8 cellular contexts compared by ENCODE assay signal in the genomic region with DNA sequence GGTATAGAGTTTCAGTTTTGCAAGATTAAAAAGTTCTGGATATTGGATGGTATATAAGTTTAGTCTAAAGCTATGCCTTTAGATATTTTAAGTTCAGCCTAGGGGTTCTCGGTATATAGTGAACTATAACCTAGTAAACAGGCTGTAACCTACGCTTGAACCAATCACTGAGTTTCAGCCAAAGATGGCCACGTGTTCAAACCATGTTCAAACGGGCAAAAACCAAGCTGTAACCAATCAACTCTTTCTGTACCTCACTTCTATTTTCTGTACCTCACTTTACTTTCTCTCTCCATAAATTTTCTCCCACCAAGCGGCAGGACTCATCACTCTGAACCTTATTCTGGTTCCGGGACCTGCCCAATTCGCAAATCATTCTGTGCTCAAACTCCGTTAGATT. TPM values are rescaled to one million over a fixed set of nuclear protein-coding genes. Genes with fewer than 3 reads are reported as not detected.
A peak's percentile ranks its signal among the peaks of the same experiment; 100 is the strongest.
DNase-seq lines count a peak whose midpoint lies in the region; ATAC-seq and TF ChIP-seq lines count a peak whose summit lies in the region.

No MANE protein-coding gene starts in this region.

- DNase-seq in heart right ventricle (no peak), left cardiac atrium (no peak), uterus (no peak), NCI-H2227 (lab: John Stamatoyannopoulos, UW; ENCODE audit: unreplicated experiment) (no peak)

- H3K27me3 Mint-ChIP-seq in activated naive CD8-positive, alpha-beta T cell: peaks cover 2% of the 10 kb centered on the region

- H3K9me3 ChIP-seq in heart right ventricle (peaks cover 0 to 15% (median 0%) of the 10 kb centered on the region in 11 donors), liver (ENCODE audit: control insufficient read depth in 4 of 4, low read length in 3 of 4) (peaks cover 0 to 3% (median 0%) of the 10 kb centered on the region in 4 donors), uterus (no peaks in the 10 kb centered on the region)

- H3K4me1 ChIP-seq in heart right ventricle (peaks cover 3 to 58% (median 22%) of the 10 kb centered on the region in 9 donors), liver (ENCODE audit: control insufficient read depth in 4 of 4, insufficient read depth in 4 of 4, low read length in 3 of 4) (peaks cover 2 to 12% (median 7%) of the 10 kb centered on the region in 4 donors), uterus (no peaks in the 10 kb centered on the region)

- H3K27ac ChIP-seq in heart right ventricle (peak overlapping the region in 9 of 10 donors; percentile 91 to 100 (median 98)), liver (ENCODE audit: low read depth in 1 of 2, low read length in 2 of 2) (peak overlapping the region; percentile 2 to 99), uterus (peak overlapping the region; percentile 96 to 100)

- peak overlapping the region; percentile 98 for H3K27ac Mint-ChIP-seq in activated naive CD8-positive, alpha-beta T cell

- H3K4me3 Mint-ChIP-seq in activated naive CD8-positive, alpha-beta T cell: peak overlapping the region; percentile 96

- intact Hi-C loops in heart right ventricle (cut with DNase I) (loop anchor here in 5 of 10 donors (1.0 to 10.0 kb wide), 7 partner anchors 24 to 526 kb away; a partner anchor contains a TSS), left cardiac atrium (cut with DNase I) (loop anchor here in 1 of 2 donors (10.0 kb wide), 1 partner anchor 136 kb away; a partner anchor contains a TSS), uterus (cut with DNase I; ENCODE audit: low total_unique reads) (no loop called here)

- H3K9ac ChIP-seq in liver (ENCODE audit: low read depth in 1 of 2, low read length in 2 of 2): no peak overlapping the region

- no peak for TF ChIP-seq POLR2A in uterus (IDR thresholded peaks at IDR 0.05)

- TF ChIP-seq RAD21 in liver (IDR thresholded peaks at IDR 0.05): no peak

- peaks cover 26% of the 10 kb centered on the region for H3K36me3 Mint-ChIP-seq in activated naive CD8-positive, alpha-beta T cell

- ATAC-seq in heart right ventricle (no peak), left cardiac atrium (no peak), GM19023 (IDR thresholded peaks at IDR 0.05; ENCODE audit: unreplicated experiment) (no peak), HG03108 (IDR thresholded peaks at IDR 0.05; ENCODE audit: unreplicated experiment) (no peak)

- H3K27me3 ChIP-seq in heart right ventricle (no peaks in the 10 kb centered on the region), liver (ENCODE audit: control insufficient read depth in 4 of 4, insufficient read depth in 4 of 4, low read length in 3 of 4) (no peaks in the 10 kb centered on the region), uterus (no peaks in the 10 kb centered on the region)

- TF ChIP-seq CTCF in heart right ventricle (IDR thresholded peaks at IDR 0.05) (no peak), liver (IDR thresholded peaks at IDR 0.05; ENCODE audit: low read depth, low read length, missing input control) (no peak), uterus (IDR thresholded peaks at IDR 0.05) (no peak)

- WGBS in heart right ventricle, 2 donors: 80% methylated on average over 8 of the region's 8 CpGs
- 87% methylated on average over 8 of the region's 8 CpGs for WGBS in liver

- peaks cover 6% of the 10 kb centered on the region for H3K9me3 Mint-ChIP-seq in activated naive CD8-positive, alpha-beta T cell (ENCODE audit: low read depth)

- peak overlapping the region in 9 of 10 donors; percentile 60 to 90 (median 80) for H3K4me3 ChIP-seq in heart right ventricle
- peak overlapping the region; percentile 2 to 99 (median 83) for H3K4me3 ChIP-seq in liver (ENCODE audit: low read depth in 1 of 3, low read length in 3 of 3)
- H3K4me3 ChIP-seq in uterus: peak overlapping the region; percentile 87 to 92

- peaks cover 0 to 11% (median 0%) of the 10 kb centered on the region in 9 donors for H3K36me3 ChIP-seq in heart right ventricle
- H3K36me3 ChIP-seq in liver (ENCODE audit: control insufficient read depth in 4 of 4, insufficient read depth in 3 of 4, low read depth in 1 of 4, low read length in 3 of 4): no peaks in the 10 kb centered on the region
- H3K36me3 ChIP-seq in uterus: no peaks in the 10 kb centered on the region

- H3K4me1 Mint-ChIP-seq in activated naive CD8-positive, alpha-beta T cell (ENCODE audit: low read depth): peaks cover 64% of the 10 kb centered on the region

TF ChIP-seq in liver, 16 proteins besides CTCF, POLR2A, EP300 and RAD21:
- no peak for TF ChIP-seq EGR1 (IDR thresholded peaks at IDR 0.05; ENCODE audit: low read depth in 2 of 2)
- TF ChIP-seq YY1 (IDR thresholded peaks at IDR 0.05): no peak
- TF ChIP-seq, protein P1, sequence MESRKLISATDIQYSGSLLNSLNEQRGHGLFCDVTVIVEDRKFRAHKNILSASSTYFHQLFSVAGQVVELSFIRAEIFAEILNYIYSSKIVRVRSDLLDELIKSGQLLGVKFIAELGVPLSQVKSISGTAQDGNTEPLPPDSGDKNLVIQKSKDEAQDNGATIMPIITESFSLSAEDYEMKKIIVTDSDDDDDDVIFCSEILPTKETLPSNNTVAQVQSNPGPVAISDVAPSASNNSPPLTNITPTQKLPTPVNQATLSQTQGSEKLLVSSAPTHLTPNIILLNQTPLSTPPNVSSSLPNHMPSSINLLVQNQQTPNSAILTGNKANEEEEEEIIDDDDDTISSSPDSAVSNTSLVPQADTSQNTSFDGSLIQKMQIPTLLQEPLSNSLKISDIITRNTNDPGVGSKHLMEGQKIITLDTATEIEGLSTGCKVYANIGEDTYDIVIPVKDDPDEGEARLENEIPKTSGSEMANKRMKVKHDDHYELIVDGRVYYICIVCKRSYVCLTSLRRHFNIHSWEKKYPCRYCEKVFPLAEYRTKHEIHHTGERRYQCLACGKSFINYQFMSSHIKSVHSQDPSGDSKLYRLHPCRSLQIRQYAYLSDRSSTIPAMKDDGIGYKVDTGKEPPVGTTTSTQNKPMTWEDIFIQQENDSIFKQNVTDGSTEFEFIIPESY (IDR thresholded peaks at IDR 0.05): no peak
- no peak for TF ChIP-seq JUND (IDR thresholded peaks at IDR 0.05)
- TF ChIP-seq, protein P2, sequence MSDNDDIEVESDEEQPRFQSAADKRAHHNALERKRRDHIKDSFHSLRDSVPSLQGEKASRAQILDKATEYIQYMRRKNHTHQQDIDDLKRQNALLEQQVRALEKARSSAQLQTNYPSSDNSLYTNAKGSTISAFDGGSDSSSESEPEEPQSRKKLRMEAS (IDR thresholded peaks at IDR 0.05): no peak
- no peak for TF ChIP-seq HNF4G (IDR thresholded peaks at IDR 0.05)
- no peak for TF ChIP-seq GABPA (IDR thresholded peaks at IDR 0.05 in 1 of 2, conservative IDR thresholded peaks at IDR 0.05 in 1 of 2)
- TF ChIP-seq, protein P3, sequence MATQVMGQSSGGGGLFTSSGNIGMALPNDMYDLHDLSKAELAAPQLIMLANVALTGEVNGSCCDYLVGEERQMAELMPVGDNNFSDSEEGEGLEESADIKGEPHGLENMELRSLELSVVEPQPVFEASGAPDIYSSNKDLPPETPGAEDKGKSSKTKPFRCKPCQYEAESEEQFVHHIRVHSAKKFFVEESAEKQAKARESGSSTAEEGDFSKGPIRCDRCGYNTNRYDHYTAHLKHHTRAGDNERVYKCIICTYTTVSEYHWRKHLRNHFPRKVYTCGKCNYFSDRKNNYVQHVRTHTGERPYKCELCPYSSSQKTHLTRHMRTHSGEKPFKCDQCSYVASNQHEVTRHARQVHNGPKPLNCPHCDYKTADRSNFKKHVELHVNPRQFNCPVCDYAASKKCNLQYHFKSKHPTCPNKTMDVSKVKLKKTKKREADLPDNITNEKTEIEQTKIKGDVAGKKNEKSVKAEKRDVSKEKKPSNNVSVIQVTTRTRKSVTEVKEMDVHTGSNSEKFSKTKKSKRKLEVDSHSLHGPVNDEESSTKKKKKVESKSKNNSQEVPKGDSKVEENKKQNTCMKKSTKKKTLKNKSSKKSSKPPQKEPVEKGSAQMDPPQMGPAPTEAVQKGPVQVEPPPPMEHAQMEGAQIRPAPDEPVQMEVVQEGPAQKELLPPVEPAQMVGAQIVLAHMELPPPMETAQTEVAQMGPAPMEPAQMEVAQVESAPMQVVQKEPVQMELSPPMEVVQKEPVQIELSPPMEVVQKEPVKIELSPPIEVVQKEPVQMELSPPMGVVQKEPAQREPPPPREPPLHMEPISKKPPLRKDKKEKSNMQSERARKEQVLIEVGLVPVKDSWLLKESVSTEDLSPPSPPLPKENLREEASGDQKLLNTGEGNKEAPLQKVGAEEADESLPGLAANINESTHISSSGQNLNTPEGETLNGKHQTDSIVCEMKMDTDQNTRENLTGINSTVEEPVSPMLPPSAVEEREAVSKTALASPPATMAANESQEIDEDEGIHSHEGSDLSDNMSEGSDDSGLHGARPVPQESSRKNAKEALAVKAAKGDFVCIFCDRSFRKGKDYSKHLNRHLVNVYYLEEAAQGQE (IDR thresholded peaks at IDR 0.05): no peak
- TF ChIP-seq HNF4A (conservative IDR thresholded peaks at IDR 0.05): no peak
- no peak for TF ChIP-seq FOXA2 (IDR thresholded peaks at IDR 0.05)
- TF ChIP-seq TAF1 (conservative IDR thresholded peaks at IDR 0.05): no peak

RNA-seq across cellular contexts. Expression of a gene that starts 1.4 kb away (rescaled TPM):
- 10 to 100 TPM; 54.8 to 79.3 (median 66.0) TPM for total RNA-seq in heart right ventricle
- polyA plus RNA-seq in heart right ventricle: 100 to 1,000 TPM in 1 of 2 donors, 10 to 100 TPM in 1; 96.2 to 126 TPM
- total RNA-seq in left cardiac atrium: 100 to 1,000 TPM in 1 of 2 donors, 10 to 100 TPM in 1; 92.2 to 101 TPM
- 10 to 100 TPM; 58.6 to 63.1 TPM for total RNA-seq in liver
- polyA plus RNA-seq in liver: 100 to 1,000 TPM; 140 to 154 TPM
- total RNA-seq in uterus: 100 to 1,000 TPM; 102 to 187 (median 146) TPM

RNA-seq across cellular contexts. Expression of a gene that starts 20.6 kb away (rescaled TPM):
- 1 to 10 TPM; 2.8 to 9.3 (median 4.3) TPM for total RNA-seq in heart right ventricle
- polyA plus RNA-seq in heart right ventricle: 1 to 10 TPM; 2.9 to 5.4 TPM
- total RNA-seq in left cardiac atrium: 10 to 100 TPM; 11.9 to 16.7 TPM
- total RNA-seq in liver: 1 to 10 TPM; 5.6 to 8.6 TPM
- polyA plus RNA-seq in liver: 1 to 10 TPM; 1.1 to 1.3 TPM
- total RNA-seq in uterus: 10 to 100 TPM; 18.7 to 39.7 (median 24.2) TPM

RNA-seq across cellular contexts. Expression of a gene that starts 37.9 kb away (rescaled TPM):
- total RNA-seq in heart right ventricle (10 to 100 TPM; 16.1 to 23.2 (median 18.9) TPM), left cardiac atrium (10 to 100 TPM; 14.9 to 21.0 TPM), liver (1 to 10 TPM; 2.6 to 3.0 TPM), uterus (10 to 100 TPM in 1 of 4 donors, 1 to 10 TPM in 3; 3.5 to 17.1 (median 7.2) TPM)
- polyA plus RNA-seq in heart right ventricle (10 to 100 TPM in 1 of 2 donors, 1 to 10 TPM in 1; 9.7 to 35.9 TPM), liver (10 to 100 TPM; 10.1 to 18.1 TPM)
